Comparison of ENCODE assay signal across 1 cellular context in genomic region chr20:53915459-53916172, GRCh38.
TF ChIP-seq lines count a peak whose summit lies in the region.

No MANE protein-coding gene starts in this region.

TF ChIP-seq in HepG2, 621 proteins besides CTCF, POLR2A, EP300 and RAD21 (continued from another document):
- no peak for TF ChIP-seq ZBTB4 (CRISPR knock-in tag; IDR thresholded peaks at IDR 0.05; ENCODE audit: borderline replicate concordance)
- TF ChIP-seq ZFP82 (CRISPR knock-in tag; IDR thresholded peaks at IDR 0.05; ENCODE audit: borderline replicate concordance), result no peak
- TF ChIP-seq ZBTB38 (CRISPR knock-in tag; IDR thresholded peaks at IDR 0.05), result no peak
- no peak; the same call in 1 of the 2 replicates for TF ChIP-seq TCF7 (IDR thresholded peaks at IDR 0.05; ENCODE audit: low read depth)
- TF ChIP-seq, protein P1, sequence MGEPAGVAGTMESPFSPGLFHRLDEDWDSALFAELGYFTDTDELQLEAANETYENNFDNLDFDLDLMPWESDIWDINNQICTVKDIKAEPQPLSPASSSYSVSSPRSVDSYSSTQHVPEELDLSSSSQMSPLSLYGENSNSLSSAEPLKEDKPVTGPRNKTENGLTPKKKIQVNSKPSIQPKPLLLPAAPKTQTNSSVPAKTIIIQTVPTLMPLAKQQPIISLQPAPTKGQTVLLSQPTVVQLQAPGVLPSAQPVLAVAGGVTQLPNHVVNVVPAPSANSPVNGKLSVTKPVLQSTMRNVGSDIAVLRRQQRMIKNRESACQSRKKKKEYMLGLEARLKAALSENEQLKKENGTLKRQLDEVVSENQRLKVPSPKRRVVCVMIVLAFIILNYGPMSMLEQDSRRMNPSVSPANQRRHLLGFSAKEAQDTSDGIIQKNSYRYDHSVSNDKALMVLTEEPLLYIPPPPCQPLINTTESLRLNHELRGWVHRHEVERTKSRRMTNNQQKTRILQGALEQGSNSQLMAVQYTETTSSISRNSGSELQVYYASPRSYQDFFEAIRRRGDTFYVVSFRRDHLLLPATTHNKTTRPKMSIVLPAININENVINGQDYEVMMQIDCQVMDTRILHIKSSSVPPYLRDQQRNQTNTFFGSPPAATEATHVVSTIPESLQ (CRISPR knock-in tag; conservative IDR thresholded peaks at IDR 0.05), result no peak
